Comparison of ENCODE assay signal across 18 cellular contexts in genomic region chrX:31845003-31845402, GRCh38.
"Had no signal": no experiment of that assay in that cellular context is flagged by ENCODE, and none has a peak within 500 bp of the region (broad histone marks: within the 10 kb centered on the region; RNA-seq: fewer than 3 reads in every experiment).

No MANE protein-coding gene starts in this region.

- H3K27ac ChIP-seq: cardiac muscle cell, coronary artery had no signal

- H3K36me3 Mint-ChIP-seq: activated CD8-positive, alpha-beta memory T cell treated with anti-CD3 and anti-CD28 coated beads, Interleukin-2, amount 10 ng/mL, durations not matched to agents 7 days and 5 days; activated naive CD8-positive, alpha-beta T cell; stimulated activated memory B cell treated with anti-CD40 and anti-IgM and Interleukin-4, amounts not matched to agents 10 μg/mL and 1 μg/mL and 100 μg/mL, for 72 hours had no signal

- H3K36me3 ChIP-seq: cardiac muscle cell had no signal

- DNase-seq: activated CD4-positive, alpha-beta T cell treated with anti-CD3 and anti-CD28 coated beads, Interleukin-2, amount 50 U/mL, for 4 hours; activated CD4-positive, CD25-positive, alpha-beta regulatory T cell treated with anti-CD3 and anti-CD28 coated beads, Interleukin-2, amount 50 U/mL, for 72 hours; activated CD8-positive, alpha-beta memory T cell treated with anti-CD3 and anti-CD28 coated beads, Interleukin-2, amount 10 ng/mL, durations not matched to agents 7 days and 5 days; activated gamma-delta T cell; activated T-cell treated with anti-CD3 and anti-CD28 coated beads, Interleukin-2, amount 50 U/mL, for 48 hours; amygdala; effector memory CD8-positive, alpha-beta T cell; foreskin fibroblast; mesendoderm; retina; small intestine; T-helper 9 cell; trophoblast cell had no signal

- H3K4me1 Mint-ChIP-seq: activated CD8-positive, alpha-beta memory T cell treated with anti-CD3 and anti-CD28 coated beads, Interleukin-2, amount 10 ng/mL, durations not matched to agents 7 days and 5 days; stimulated activated memory B cell treated with anti-CD40 and anti-IgM and Interleukin-4, amounts not matched to agents 10 μg/mL and 1 μg/mL and 100 μg/mL, for 72 hours had no signal

- H3K4me3 Mint-ChIP-seq: activated CD8-positive, alpha-beta memory T cell treated with anti-CD3 and anti-CD28 coated beads, Interleukin-2, amount 10 ng/mL, durations not matched to agents 7 days and 5 days; activated naive CD8-positive, alpha-beta T cell; effector memory CD8-positive, alpha-beta T cell; stimulated activated memory B cell treated with anti-CD40 and anti-IgM and Interleukin-4, amounts not matched to agents 10 μg/mL and 1 μg/mL and 100 μg/mL, for 72 hours had no signal

- H3K27me3 ChIP-seq: cardiac muscle cell had no signal

- ATAC-seq: activated CD8-positive, alpha-beta memory T cell treated with anti-CD3 and anti-CD28 coated beads, Interleukin-2, amount 10 ng/mL, durations not matched to agents 7 days and 5 days; effector memory CD8-positive, alpha-beta T cell; esophagus mucosa; stimulated activated memory B cell treated with anti-CD40 and anti-IgM and Interleukin-4, amounts not matched to agents 10 μg/mL and 1 μg/mL and 100 μg/mL, for 72 hours had no signal

- H3K27ac Mint-ChIP-seq: activated CD8-positive, alpha-beta memory T cell treated with anti-CD3 and anti-CD28 coated beads, Interleukin-2, amount 10 ng/mL, durations not matched to agents 7 days and 5 days; activated naive CD8-positive, alpha-beta T cell; effector memory CD8-positive, alpha-beta T cell; stimulated activated memory B cell treated with anti-CD40 and anti-IgM and Interleukin-4, amounts not matched to agents 10 μg/mL and 1 μg/mL and 100 μg/mL, for 72 hours had no signal

- H3K27me3 Mint-ChIP-seq: activated CD8-positive, alpha-beta memory T cell treated with anti-CD3 and anti-CD28 coated beads, Interleukin-2, amount 10 ng/mL, durations not matched to agents 7 days and 5 days; activated naive CD8-positive, alpha-beta T cell; effector memory CD8-positive, alpha-beta T cell; stimulated activated memory B cell treated with anti-CD40 and anti-IgM and Interleukin-4, amounts not matched to agents 10 μg/mL and 1 μg/mL and 100 μg/mL, for 72 hours had no signal

- H3K4me3 ChIP-seq: cardiac muscle cell, coronary artery had no signal
